Comparison of ENCODE assay signal across 8 cellular contexts in the genomic region with DNA sequence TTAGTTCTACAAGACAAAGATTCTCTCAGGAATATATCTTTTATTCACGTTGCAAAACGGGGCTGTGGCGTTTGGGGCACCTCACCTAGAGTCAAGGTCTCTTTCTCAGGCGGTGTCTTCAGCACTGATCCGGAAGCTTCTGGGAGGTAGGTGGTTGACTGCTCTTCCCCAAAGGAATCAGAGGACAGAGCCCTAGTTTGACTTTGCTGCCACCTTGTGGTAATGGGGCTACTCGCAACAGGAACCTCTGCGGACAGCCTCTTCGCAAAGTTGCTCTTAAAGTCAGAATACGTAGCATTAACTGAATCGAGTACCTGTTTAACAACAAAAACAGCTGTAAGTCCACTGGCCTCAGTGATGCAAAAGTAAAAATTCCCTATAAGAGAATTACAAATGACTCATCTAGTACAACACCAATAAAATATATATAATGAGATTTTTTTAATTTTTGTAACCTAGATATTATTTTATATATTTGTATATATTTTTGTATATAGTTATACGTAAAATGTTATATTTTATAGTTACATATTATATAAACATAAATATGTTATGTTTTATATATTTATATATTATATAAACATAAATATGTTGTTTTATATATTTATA. TPM values are rescaled to one million over a fixed set of nuclear protein-coding genes. Genes with fewer than 3 reads are reported as not detected.
A peak's percentile ranks its signal among the peaks of the same experiment; 100 is the strongest.
DNase-seq lines count a peak whose midpoint lies in the region; ATAC-seq and TF ChIP-seq lines count a peak whose summit lies in the region.

No MANE protein-coding gene starts in this region.

- no peak overlapping the region for H3K4ac ChIP-seq in IMR-90 (ENCODE audit: low read depth, low read length)

- in situ Hi-C loops in IMR-90 (cut with MboI; ENCODE audit: low sequenced_read_pairs): loop anchor here (25.0 kb wide), 1 partner anchor 659 kb away; no protein-coding TSS in a partner anchor

- H3K9me3 ChIP-seq in CD4-positive, alpha-beta memory T cell (ENCODE audit: control insufficient read depth in 1 of 2, low read length in 2 of 2): no peaks in the 10 kb centered on the region
- H3K9me3 ChIP-seq in IMR-90 (ENCODE audit: control insufficient read depth, insufficient read depth, low read length): no peaks in the 10 kb centered on the region

- H3K79me1 ChIP-seq in IMR-90 (ENCODE audit: low read depth in 1 of 2, low read length in 2 of 2): no peaks in the 10 kb centered on the region

- no TSS peak for BruUV-seq in IMR-90 (replicated peaks; lab: Mats Ljungman, UMichigan)

- H2AK9ac ChIP-seq in IMR-90 (replicated peaks; ENCODE audit: low read depth, low read length, poor library complexity): peak overlapping the region; percentile 62

- TF ChIP-seq POLR2A in IMR-90 (IDR thresholded peaks at IDR 0.05; ENCODE audit: low read depth, low read length): peak; percentile 56; the same call in 1 of the 2 replicates

- H3K36me3 Mint-ChIP-seq in CD4-positive, alpha-beta memory T cell: no peaks in the 10 kb centered on the region
- no peaks in the 10 kb centered on the region for H3K36me3 Mint-ChIP-seq in endothelial cell (ENCODE audit: low read depth, unreplicated experiment)

- peak overlapping the region in 7 of 8 donors; percentile 11 to 70 (median 48) for H3K4me3 Mint-ChIP-seq in CD4-positive, alpha-beta memory T cell
- H3K4me3 Mint-ChIP-seq in endothelial cell (ENCODE audit: unreplicated experiment): no peak overlapping the region

- H3K27me3 Mint-ChIP-seq in CD4-positive, alpha-beta memory T cell: peaks cover 0 to 3% of the 10 kb centered on the region in 2 donors
- peaks cover 1% of the 10 kb centered on the region for H3K27me3 Mint-ChIP-seq in endothelial cell (ENCODE audit: unreplicated experiment)

- dilution Hi-C loops in IMR-90 (cut with HindIII; ENCODE audit: low sequenced_read_pairs, unreplicated experiment): loop anchor here (25.0 kb wide), 1 partner anchor 209 kb away; no protein-coding TSS in a partner anchor

- H3K4me1 Mint-ChIP-seq in CD4-positive, alpha-beta memory T cell: peaks cover 12 to 25% (median 15%) of the 10 kb centered on the region in 4 donors
- H3K4me1 Mint-ChIP-seq in endothelial cell (ENCODE audit: unreplicated experiment): no peaks in the 10 kb centered on the region

- no peak overlapping the region for H3K23ac ChIP-seq in IMR-90 (ENCODE audit: low read depth, low read length)

- POLR2A ChIA-PET in CD4-positive, alpha-beta memory T cell (lab: Charles Lee; ENCODE audit: partially characterized antibody): interaction anchor here (0.8 to 1.3 kb wide), 5 partner anchors 49 to 240 kb away, joined by 3 to 21 read pairs (median 4); no protein-coding TSS in a partner anchor
- POLR2A ChIA-PET in IMR-90 (lab: Charles Lee; ENCODE audit: unreplicated experiment): no interaction called here

- no peaks in the 10 kb centered on the region; the same call in 1 of the 2 replicates for H3K9me1 ChIP-seq in IMR-90 (ENCODE audit: insufficient read depth, low read length)

- no peak overlapping the region for H2BK120ac ChIP-seq in IMR-90 (ENCODE audit: low read depth, low read length)

- H2AFZ ChIP-seq in IMR-90 (replicated peaks; ENCODE audit: low read length, poor library complexity): peak overlapping the region; percentile 76

- intact Hi-C loops in CD4-positive, alpha-beta memory T cell (cut with micrococcal nuclease): loop anchor here (1.0 to 2.0 kb wide), 6 partner anchors 13 to 629 kb away; partner anchors contain the start of gene SNX18
- intact Hi-C loops in IMR-90 (cut with micrococcal nuclease): loop anchor here (1.0 kb wide), 3 partner anchors 202 to 629 kb away; partner anchors contain the start of gene SNX18

- no peak overlapping the region; the same call in 1 of the 2 replicates for H2BK20ac ChIP-seq in IMR-90 (ENCODE audit: low read depth, low read length)

- ATAC-seq in GM21360 (IDR thresholded peaks at IDR 0.05; ENCODE audit: unreplicated experiment): peak; percentile 84
- peak; percentile 97 for ATAC-seq in IMR-90 (ENCODE audit: low read depth)

- no peak overlapping the region for H4K5ac ChIP-seq in IMR-90 (ENCODE audit: low read depth, low read length)

- peak; percentile 77 to 83 (median 80) for DNase-seq in CD4-positive, alpha-beta memory T cell
- DNase-seq in IMR-90 (peak; percentile 82), NOMO-1 treated with dmso at 0.1 percent for 144 hours (lab: John Stamatoyannopoulos, UW; ENCODE audit: unreplicated experiment) (peak; percentile 80), endothelial cell (ENCODE audit: low spot score) (peak; percentile 88), middle frontal gyrus (ENCODE audit: extremely low spot score, low spot score) (peak; percentile 53)
- DNase-seq in activated CD8-positive, alpha-beta memory T cell treated with anti-CD3 and anti-CD28 coated beads for 24 hours: peak; percentile 90
- peak; percentile 63 for DNase-seq in stimulated activated CD8-positive, alpha-beta memory T cell treated with anti-CD3 and anti-CD28 coated beads, Interleukin-4, amount 100 ng/mL, for 1 hour (ENCODE audit: low read depth in 2 of 2, low spot score in 1 of 2)

- H3K4me3 ChIP-seq in CD4-positive, alpha-beta memory T cell (ENCODE audit: low read length in 2 of 2): no peak overlapping the region
- H3K4me3 ChIP-seq in IMR-90 (ENCODE audit: insufficient read depth, low read depth, low read length): no peak overlapping the region

- no peak overlapping the region for H3K27ac ChIP-seq in CD4-positive, alpha-beta memory T cell (ENCODE audit: low read depth, low read length)
- no peak overlapping the region for H3K27ac ChIP-seq in IMR-90 (ENCODE audit: insufficient read depth, low read length)

- H2BK5ac ChIP-seq in IMR-90 (ENCODE audit: low read depth, low read length, poor library complexity, severe bottlenecking): no peak overlapping the region

- no peak overlapping the region for H3K18ac ChIP-seq in IMR-90 (ENCODE audit: low read depth, low read length)

- CTCF ChIA-PET in CD4-positive, alpha-beta memory T cell (lab: Charles Lee; ENCODE audit: partially characterized antibody): interaction anchor here (0.6 to 9.6 kb wide), 34 partner anchors 8 to 630 kb away, joined by 3 to 210 read pairs (median 4); partner anchors contain the start of gene GPX8
- CTCF ChIA-PET in IMR-90 (lab: Yijun Ruan, JAX): interaction anchor here (0.8 to 2.4 kb wide), 10 partner anchors 13 to 291 kb away, joined by 3 to 30 read pairs (median 4); partner anchors contain the start of genes ESM1 and GPX8

- peak; percentile 99 for TF ChIP-seq RAD21 in IMR-90 (IDR thresholded peaks at IDR 0.05; ENCODE audit: low read length)

- TF ChIP-seq CTCF in IMR-90 (conservative IDR thresholded peaks at IDR 0.05; ENCODE audit: low read depth, low read length): peak; percentile 98
- TF ChIP-seq CTCF in endothelial cell (IDR thresholded peaks at IDR 0.05; ENCODE audit: unreplicated experiment): peak; percentile 90

- H3K9ac ChIP-seq in IMR-90 (ENCODE audit: low read depth, low read length): no peak overlapping the region

- no peak overlapping the region for H4K91ac ChIP-seq in IMR-90 (ENCODE audit: insufficient read depth, low read depth, low read length)

- H3K9me3 Mint-ChIP-seq in CD4-positive, alpha-beta memory T cell: peaks cover 0 to 2% (median 0%) of the 10 kb centered on the region in 8 donors
- no peaks in the 10 kb centered on the region for H3K9me3 Mint-ChIP-seq in endothelial cell (ENCODE audit: unreplicated experiment)

- H3K4me1 ChIP-seq in CD4-positive, alpha-beta memory T cell (ENCODE audit: insufficient read depth, low read length): peaks cover 18% of the 10 kb centered on the region
- H3K4me1 ChIP-seq in IMR-90 (ENCODE audit: control insufficient read depth, insufficient read depth, low read length): no peaks in the 10 kb centered on the region

- no peak overlapping the region for H3K56ac ChIP-seq in IMR-90 (ENCODE audit: extremely low read depth, insufficient read depth, low read length)

- H3K14ac ChIP-seq in IMR-90 (replicated peaks; ENCODE audit: low read depth, low read length): no peak overlapping the region

- no peak overlapping the region for H4K8ac ChIP-seq in IMR-90 (ENCODE audit: low read depth in 2 of 2, low read length in 2 of 2)

- H3K27ac Mint-ChIP-seq in CD4-positive, alpha-beta memory T cell: no peak overlapping the region
- no peak overlapping the region for H3K27ac Mint-ChIP-seq in endothelial cell (ENCODE audit: unreplicated experiment)

- H4K20me1 ChIP-seq in IMR-90 (ENCODE audit: insufficient read depth, low read length): no peaks in the 10 kb centered on the region

- H2AK5ac ChIP-seq in IMR-90 (ENCODE audit: low read depth, low read length): no peak overlapping the region

- no peak overlapping the region; the same call in 2 of the 3 replicates for H2BK15ac ChIP-seq in IMR-90 (ENCODE audit: low read depth, low read length)

- WGBS in IMR-90 (ENCODE audit: extremely low coverage in 2 of 2, insufficient read length in 1 of 2), 2 experiments: no CpG with 5 or more reads among the region's 11 CpGs

- no peaks in the 10 kb centered on the region for H3K36me3 ChIP-seq in CD4-positive, alpha-beta memory T cell (ENCODE audit: insufficient read depth, low read length)
- no peaks in the 10 kb centered on the region for H3K36me3 ChIP-seq in IMR-90 (ENCODE audit: control insufficient read depth, insufficient read depth, low read length)

- H3K4me2 ChIP-seq in IMR-90 (ENCODE audit: low read depth, low read length): no peak overlapping the region

- no peaks in the 10 kb centered on the region for H3K27me3 ChIP-seq in CD4-positive, alpha-beta memory T cell (ENCODE audit: insufficient read depth, low read length)
- H3K27me3 ChIP-seq in IMR-90 (ENCODE audit: control insufficient read depth, insufficient read depth, low read length): peaks cover 11% of the 10 kb centered on the region

RNA-seq across cellular contexts. Expression of gene GPX8, which starts 13.3 kb away (rescaled TPM):
- not detected for total RNA-seq in CD4-positive, alpha-beta memory T cell
- not detected for polyA plus RNA-seq in CD4-positive, alpha-beta memory T cell
- total RNA-seq in IMR-90 (2012; rRNA removed) (166 and 201 TPM in 2 replicates), endothelial cell (ENCODE audit: unreplicated experiment) (40.9 TPM)
- polyA plus RNA-seq in IMR-90 (2012; rRNA removed): 99.6 and 131 TPM in 2 replicates
- 24.5 and 37.6 TPM in 2 replicates for polyA plus RNA-seq in IMR-90 (2012; cell fraction: cytosol; rRNA removed)
- 3.7 and 39.0 TPM in 2 replicates for polyA plus RNA-seq in IMR-90 (2012; cell fraction: nucleus; rRNA removed; ENCODE audit: low replicate concordance)

RNA-seq across cellular contexts. Expression of gene CDC20B, which starts 26.3 kb away (rescaled TPM):
- total RNA-seq in CD4-positive, alpha-beta memory T cell: not detected
- polyA plus RNA-seq in CD4-positive, alpha-beta memory T cell: not detected
- total RNA-seq in IMR-90 (2012; rRNA removed) (not detected in 2 replicates), endothelial cell (ENCODE audit: unreplicated experiment) (not detected)
- polyA plus RNA-seq in IMR-90 (2012; rRNA removed): not detected in 2 replicates
- not detected in 2 replicates for polyA plus RNA-seq in IMR-90 (2012; cell fraction: cytosol; rRNA removed)
- 0.05 TPM in 1 of 2 replicates, not detected in the other for polyA plus RNA-seq in IMR-90 (2012; cell fraction: nucleus; rRNA removed; ENCODE audit: low replicate concordance)

RNA-seq across cellular contexts. Expression of gene GZMA, which starts 44.2 kb away (rescaled TPM):
- 10 to 100 TPM; 25.0 to 28.2 TPM for total RNA-seq in CD4-positive, alpha-beta memory T cell
- polyA plus RNA-seq in CD4-positive, alpha-beta memory T cell: 100 to 1,000 TPM; 199 to 230 TPM
- total RNA-seq in IMR-90 (2012; rRNA removed) (not detected in 2 replicates), endothelial cell (ENCODE audit: unreplicated experiment) (0.62 TPM)
- polyA plus RNA-seq in IMR-90 (2012; rRNA removed): not detected in 2 replicates
- not detected in 2 replicates for polyA plus RNA-seq in IMR-90 (2012; cell fraction: cytosol; rRNA removed)
- not detected in 2 replicates for polyA plus RNA-seq in IMR-90 (2012; cell fraction: nucleus; rRNA removed; ENCODE audit: low replicate concordance)

Comparison
In these comparisons a context has a peak if more than half of its experiments do, and no peak if none do; other contexts are left out.
1. RNA of gene GPX8, which starts 13.3 kb away (total RNA-seq): 166 to 201 TPM in IMR-90 and 40.9 TPM in endothelial cell (single experiment); not detected in CD4-positive, alpha-beta memory T cell; every median in the first group is over 10 times any median in the second.
2. RNA of gene GZMA, which starts 44.2 kb away (total RNA-seq): 25.0 to 28.2 TPM in CD4-positive, alpha-beta memory T cell; 0.62 TPM in endothelial cell (single experiment) and not detected in IMR-90; every median in the first group is over 10 times any median in the second.
3. Peak in every context shown above with its lines, with median percentiles within 50 percentile points of each other: DNase-seq.